26 cellular contexts compared by ENCODE assay signal in the genomic region with DNA sequence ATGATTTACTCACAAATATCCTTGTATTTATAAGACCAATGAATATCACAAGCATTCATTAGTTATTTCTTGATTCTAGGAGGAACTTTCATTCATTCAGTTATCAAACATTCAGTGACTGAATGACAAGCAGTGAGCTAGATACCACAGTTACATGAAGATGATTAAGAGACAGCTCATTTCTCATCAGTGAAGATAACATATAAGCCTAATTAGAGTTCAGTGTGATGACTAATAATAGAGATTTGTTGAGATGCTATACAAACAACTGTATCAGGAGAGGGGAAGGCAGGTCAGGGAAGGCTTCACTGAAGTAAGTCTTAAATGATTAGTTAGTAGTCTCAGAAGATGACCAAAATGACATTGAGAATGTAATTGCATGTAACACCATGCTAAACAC. TPM values are rescaled to one million over a fixed set of nuclear protein-coding genes. Genes with fewer than 3 reads are reported as not detected.
"Had no signal": no experiment of that assay in that cellular context is flagged by ENCODE, and none has a peak within 500 bp of the region (broad histone marks: within the 10 kb centered on the region; RNA-seq: fewer than 3 reads in every experiment).

No MANE protein-coding gene starts in this region.

- DNase-seq: activated CD4-positive, CD25-positive, alpha-beta regulatory T cell; activated CD8-positive, alpha-beta memory T cell treated with anti-CD3 and anti-CD28 coated beads for 24 hours; activated CD8-positive, alpha-beta memory T cell treated with anti-CD3 and anti-CD28 coated beads, Interleukin-2, amount 50 U/mL, for 48 hours; activated naive CD8-positive, alpha-beta T cell treated with anti-CD3 and anti-CD28 coated beads for 36 hours; amygdala; body of pancreas; central memory CD4-positive, alpha-beta T cell; endodermal cell; heart left ventricle; kidney glomerular epithelial cell; mesenchymal stem cell; mucosa of descending colon; naive B cell; stomach; T-cell; T-helper 9 cell; trophoblast cell had no signal

- H3K27ac Mint-ChIP-seq: activated naive CD8-positive, alpha-beta T cell treated with anti-CD3 and anti-CD28 coated beads for 36 hours; endodermal cell; progenitor cell of endocrine pancreas; T-cell had no signal

- H3K36me3 Mint-ChIP-seq: activated naive CD8-positive, alpha-beta T cell treated with anti-CD3 and anti-CD28 coated beads for 36 hours; naive B cell had no signal

- H3K4me3 Mint-ChIP-seq: activated naive CD8-positive, alpha-beta T cell treated with anti-CD3 and anti-CD28 coated beads for 36 hours; endodermal cell; naive B cell; neural crest cell; T-cell had no signal

- ATAC-seq: body of pancreas, gastroesophageal sphincter, heart left ventricle, mucosa of descending colon, T-cell had no signal

- H3K36me3 ChIP-seq: gastroesophageal sphincter, heart left ventricle, stomach, vagina had no signal

- H3K9me3 ChIP-seq: body of pancreas, gastroesophageal sphincter, heart left ventricle, mucosa of descending colon, stomach, vagina had no signal

- FAIRE-seq: colon had no signal

- H3K27me3 Mint-ChIP-seq: activated naive CD8-positive, alpha-beta T cell treated with anti-CD3 and anti-CD28 coated beads for 36 hours; naive B cell; progenitor cell of endocrine pancreas; T-cell had no signal

- H3K4me1 ChIP-seq: vagina had no signal

- H3K4me3 ChIP-seq: body of pancreas, gastroesophageal sphincter, heart left ventricle, mucosa of descending colon, stomach, vagina had no signal

- H3K9me3 Mint-ChIP-seq: activated naive CD8-positive, alpha-beta T cell treated with anti-CD3 and anti-CD28 coated beads for 36 hours; endodermal cell; naive B cell; neural crest cell; T-cell had no signal

- H3K27me3 ChIP-seq: body of pancreas, gastroesophageal sphincter, heart left ventricle, stomach, vagina had no signal

- H3K4me1 Mint-ChIP-seq: endodermal cell, naive B cell had no signal

- H3K27ac ChIP-seq: body of pancreas, gastroesophageal sphincter, heart left ventricle, stomach, vagina had no signal

RNA-seq across cellular contexts. Expression of a gene that starts 14.6 kb away (rescaled TPM):
- total RNA-seq: activated naive CD8-positive, alpha-beta T cell treated with anti-CD3 and anti-CD28 coated beads for 36 hours; body of pancreas; endodermal cell; gastroesophageal sphincter; liver; mucosa of descending colon; neural crest cell; omental fat pad; progenitor cell of endocrine pancreas; stomach; T-cell; temporal lobe; vagina had no signal
- polyA plus RNA-seq: esophagus had no signal
